ENCODE assay signal across 8 cellular contexts in the genomic region with DNA sequence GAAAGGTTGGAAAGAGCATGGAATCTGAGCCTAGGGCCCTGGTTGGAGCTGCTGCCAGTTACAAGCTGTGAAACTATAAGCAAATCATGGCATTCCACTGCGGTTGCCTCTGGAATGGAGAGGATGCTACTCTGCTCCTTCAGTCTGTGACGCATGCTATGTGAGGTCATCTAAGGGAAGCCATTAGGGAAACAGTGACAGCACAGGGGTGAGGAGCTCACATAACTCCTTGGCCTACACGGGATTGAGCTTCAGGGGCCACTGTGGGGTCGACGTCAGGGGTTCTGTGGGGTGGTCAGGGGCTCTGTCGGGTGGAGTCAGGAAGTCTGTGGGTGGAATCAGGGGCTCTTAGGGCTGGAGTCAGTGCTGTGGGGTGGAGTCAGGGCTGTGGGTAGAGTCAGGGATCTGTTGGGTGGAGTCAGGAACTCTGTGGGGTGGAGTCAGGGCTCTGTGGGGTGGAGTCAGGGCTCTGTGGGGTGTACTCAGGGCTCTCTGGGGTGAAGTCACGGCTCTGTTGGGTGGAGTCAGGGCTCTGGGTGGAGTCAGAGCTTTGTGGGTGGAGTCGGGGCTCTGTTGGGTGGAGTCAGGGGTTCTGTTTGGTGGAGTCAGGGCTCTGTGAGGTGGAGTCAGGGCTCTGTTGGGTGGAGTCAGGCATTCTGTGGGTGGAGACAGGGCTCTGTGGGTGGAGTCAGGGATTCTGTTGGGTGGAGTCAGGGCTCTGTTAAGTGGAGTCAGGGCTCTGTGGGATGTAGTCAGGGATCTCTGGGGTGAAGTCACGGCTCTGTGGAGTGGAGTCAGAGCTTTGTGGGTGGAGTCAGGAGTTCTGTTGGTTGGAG. TPM values are rescaled to one million over a fixed set of nuclear protein-coding genes. Genes with fewer than 3 reads are reported as not detected.
A peak's percentile ranks its signal among the peaks of the same experiment; 100 is the strongest.
DNase-seq lines count a peak whose midpoint lies in the region; ATAC-seq and TF ChIP-seq lines count a peak whose summit lies in the region.

No MANE protein-coding gene starts in this region.

- peak overlapping the region; percentile 90 for H3K27ac ChIP-seq in hepatocyte

- no peak overlapping the region for H3K4me2 ChIP-seq in hepatocyte

- H3K9me2 ChIP-seq in hepatocyte (replicated peaks; ENCODE audit: insufficient read depth) = no peaks in the 10 kb centered on the region

- DNase-seq in AG08396 (ENCODE audit: low spot score) (peak; percentile 93), NCI-H69 (lab: John Stamatoyannopoulos, UW) (peak; percentile 11), amniotic stem cell (lab: John Stamatoyannopoulos, UW) (peak; percentile 86), hepatocyte (ENCODE audit: low spot score) (peak; percentile 82), COR-L47 (lab: John Stamatoyannopoulos, UW) (no peak), endothelial cell (ENCODE audit: low spot score) (no peak)
- DNase-seq in stimulated activated CD4-positive, alpha-beta T cell treated with anti-CD3 and anti-CD28 coated beads, Interleukin-2, amount 100 ng/mL, for 48 hours = peak; percentile 18 to 21

- no peaks in the 10 kb centered on the region for H4K20me1 ChIP-seq in hepatocyte (ENCODE audit: insufficient read depth, poor library complexity, severe bottlenecking)

- peaks cover 44% of the 10 kb centered on the region for H3K4me1 ChIP-seq in hepatocyte (ENCODE audit: insufficient read depth)

- peaks cover 8% of the 10 kb centered on the region for H3K27me3 Mint-ChIP-seq in endothelial cell (ENCODE audit: unreplicated experiment)

- no peaks in the 10 kb centered on the region for H3K27me3 ChIP-seq in hepatocyte

- 79% methylated on average over 9 of the region's 9 CpGs for WGBS in hepatocyte (ENCODE audit: low lambda C conversion rate, missing lambda C conversion rate)

- no peak overlapping the region for H3K4me3 ChIP-seq in hepatocyte

- no peak overlapping the region for H2AFZ ChIP-seq in hepatocyte

- no peaks in the 10 kb centered on the region for H3K9me3 ChIP-seq in hepatocyte (ENCODE audit: low read depth)

- H3K4me3 Mint-ChIP-seq in endothelial cell (ENCODE audit: unreplicated experiment) = no peak overlapping the region

- H3K36me3 Mint-ChIP-seq in endothelial cell (ENCODE audit: low read depth, unreplicated experiment) = no peaks in the 10 kb centered on the region

- no peaks in the 10 kb centered on the region for H3K9me3 Mint-ChIP-seq in endothelial cell (ENCODE audit: unreplicated experiment)

- peak; percentile 63 for ATAC-seq in GM21447 (IDR thresholded peaks at IDR 0.05; ENCODE audit: unreplicated experiment)

- peaks cover 26% of the 10 kb centered on the region for H3K4me1 Mint-ChIP-seq in endothelial cell (ENCODE audit: unreplicated experiment)

- no peak for TF ChIP-seq CTCF in hepatocyte (IDR thresholded peaks at IDR 0.05; ENCODE audit: poor library complexity)
- no peak for TF ChIP-seq CTCF in endothelial cell (IDR thresholded peaks at IDR 0.05; ENCODE audit: unreplicated experiment)

- no peaks in the 10 kb centered on the region for H3K36me3 ChIP-seq in hepatocyte (replicated peaks; ENCODE audit: insufficient read depth, low read depth)

- no peak overlapping the region for H3K27ac Mint-ChIP-seq in endothelial cell (ENCODE audit: unreplicated experiment)

- no peaks in the 10 kb centered on the region for H3K79me2 ChIP-seq in hepatocyte

RNA-seq across cellular contexts. Expression of gene MEDAG, which starts 35.8 kb away (rescaled TPM):
- total RNA-seq in hepatocyte (0.03 TPM in 1 of 2 replicates, not detected in the other), endothelial cell (ENCODE audit: unreplicated experiment) (0.77 TPM)
- polyA plus RNA-seq in hepatocyte = 0.28 and 0.30 TPM in 2 replicates

Comparison
In these comparisons a context has a peak if more than half of its experiments do, and no peak if none do; other contexts are left out.
1. DNase-seq: peak in AG08396 (single experiment), NCI-H69 (single experiment), amniotic stem cell (single experiment), hepatocyte (single experiment) and stimulated activated CD4-positive, alpha-beta T cell treated with anti-CD3 and anti-CD28 coated beads, Interleukin-2, amount 100 ng/mL, for 48 hours (2 of 2); none in COR-L47 (single experiment) and endothelial cell (single experiment).